ENCODE assay signal across 23 cellular contexts in the genomic region with DNA sequence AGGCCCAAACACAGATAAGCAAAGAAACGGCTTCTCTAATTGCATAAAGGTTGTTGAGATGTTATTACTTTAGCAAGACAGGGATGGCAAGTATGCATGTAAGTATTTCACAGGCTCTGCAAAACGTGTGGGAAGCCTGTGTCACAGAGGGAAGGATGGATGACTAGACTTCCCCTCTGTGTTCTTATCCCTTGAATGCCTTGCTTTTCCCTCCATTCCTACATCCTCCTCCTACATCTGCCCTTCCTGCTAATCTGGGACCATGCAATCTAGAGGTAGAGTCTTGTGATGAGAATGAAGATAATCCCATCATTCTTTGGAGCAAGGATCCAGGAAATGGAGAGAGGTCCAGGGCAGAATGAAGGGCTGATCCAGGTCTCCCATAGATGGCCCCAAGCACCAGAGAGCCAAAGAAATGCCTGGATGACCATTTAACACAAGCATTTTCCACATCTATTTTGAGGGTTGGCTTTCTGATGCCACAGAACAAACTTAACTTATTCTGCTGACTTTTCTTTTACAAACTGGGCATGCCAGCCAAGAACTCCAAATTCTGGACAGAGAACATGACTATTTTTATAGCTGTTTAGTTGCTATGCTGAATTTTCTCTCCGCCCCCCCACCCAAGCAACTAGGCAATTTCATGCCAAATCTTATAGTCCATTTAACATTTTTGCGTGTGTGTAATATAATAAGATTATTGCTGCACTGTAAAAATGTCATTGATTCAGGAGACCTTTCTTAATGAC. TPM values are rescaled to one million over a fixed set of nuclear protein-coding genes. Genes with fewer than 3 reads are reported as not detected.
DNase-seq lines count a peak whose midpoint lies in the region; ATAC-seq and TF ChIP-seq lines count a peak whose summit lies in the region.
"Had no signal": no experiment of that assay in that cellular context is flagged by ENCODE, and none has a peak within 500 bp of the region (broad histone marks: within the 10 kb centered on the region; RNA-seq: fewer than 3 reads in every experiment).

No MANE protein-coding gene starts in this region.

- peak overlapping the region in 7 of 10 donors; percentile 22 to 99 (median 61) for H3K27ac ChIP-seq in heart right ventricle
- H3K27ac ChIP-seq in esophagus muscularis mucosa (replicated peaks in 1 of 4), result peak overlapping the region; percentile 44 to 63 (median 52)
- H3K27ac ChIP-seq in psoas muscle, result peak overlapping the region; percentile 54
- no peak overlapping the region for H3K27ac ChIP-seq in hepatocyte
- H3K27ac ChIP-seq: Peyer's patch, WERI-Rb-1 had no signal

- H3K4me1 ChIP-seq in heart right ventricle, result peaks cover 17 to 99% (median 86%) of the 10 kb centered on the region in 9 donors
- H3K4me1 ChIP-seq in esophagus muscularis mucosa, result peaks cover 57 to 77% (median 66%) of the 10 kb centered on the region in 4 donors
- peaks cover 64% of the 10 kb centered on the region for H3K4me1 ChIP-seq in psoas muscle
- peaks cover 6% of the 10 kb centered on the region for H3K4me1 ChIP-seq in hepatocyte (ENCODE audit: insufficient read depth)
- H3K4me1 ChIP-seq: Peyer's patch had no signal

- H4K20me1 ChIP-seq in hepatocyte (ENCODE audit: insufficient read depth, poor library complexity, severe bottlenecking), result peaks cover 8% of the 10 kb centered on the region

- TF ChIP-seq CTCF in heart right ventricle (IDR thresholded peaks at IDR 0.05) (no peak), esophagus muscularis mucosa (IDR thresholded peaks at IDR 0.05) (no peak), psoas muscle (IDR thresholded peaks at IDR 0.05) (no peak), hepatocyte (IDR thresholded peaks at IDR 0.05; ENCODE audit: poor library complexity) (no peak)

- no peak overlapping the region for H2AFZ ChIP-seq in hepatocyte

- no peak for TF ChIP-seq POLR2A in esophagus muscularis mucosa (IDR thresholded peaks at IDR 0.05; ENCODE audit: low read depth)

- H3K27me3 ChIP-seq in heart right ventricle (no peaks in the 10 kb centered on the region), esophagus muscularis mucosa (no peaks in the 10 kb centered on the region), psoas muscle (ENCODE audit: insufficient read depth in 3 of 3, low read length in 2 of 3) (no peaks in the 10 kb centered on the region), hepatocyte (no peaks in the 10 kb centered on the region)
- H3K27me3 ChIP-seq: Peyer's patch had no signal

- H3K4me3 ChIP-seq in heart right ventricle (no peak overlapping the region), esophagus muscularis mucosa (no peak overlapping the region), psoas muscle (no peak overlapping the region), hepatocyte (no peak overlapping the region)
- H3K4me3 ChIP-seq: Peyer's patch had no signal

- TF ChIP-seq EP300 in esophagus muscularis mucosa (IDR thresholded peaks at IDR 0.05), result no peak

- H3K4me2 ChIP-seq in hepatocyte, result no peak overlapping the region

- intact Hi-C loops in heart right ventricle (cut with DNase I), result no loop called here
- intact Hi-C loops in Right ventricle myocardium superior (cut with DNase I), result no loop called here
- intact Hi-C loops in esophagus muscularis mucosa (cut with DNase I), result no loop called here
- intact Hi-C loops in psoas muscle (cut with DNase I), result loop anchor here in 1 of 2 donors (5.0 kb wide), 1 partner anchor 36 kb away; no protein-coding TSS in a partner anchor

- peaks cover 69% of the 10 kb centered on the region for H3K79me2 ChIP-seq in hepatocyte

- peaks cover 0 to 32% (median 0%) of the 10 kb centered on the region in 9 donors for H3K36me3 ChIP-seq in heart right ventricle
- peaks cover 0 to 3% (median under 1%) of the 10 kb centered on the region in 4 donors for H3K36me3 ChIP-seq in esophagus muscularis mucosa
- no peaks in the 10 kb centered on the region for H3K36me3 ChIP-seq in psoas muscle (ENCODE audit: insufficient read depth in 1 of 2, low read depth in 1 of 2)
- no peaks in the 10 kb centered on the region for H3K36me3 ChIP-seq in hepatocyte (replicated peaks; ENCODE audit: insufficient read depth, low read depth)
- H3K36me3 ChIP-seq: Peyer's patch, WERI-Rb-1 had no signal

- no peaks in the 10 kb centered on the region for H3K9me2 ChIP-seq in hepatocyte (replicated peaks; ENCODE audit: insufficient read depth)

- DNase-seq in heart right ventricle (no peak), Right ventricle myocardium superior (no peak), esophagus muscularis mucosa (ENCODE audit: extremely low spot score) (no peak), psoas muscle (no peak), NCI-H345 (lab: John Stamatoyannopoulos, UW) (no peak), NCI-H2107 treated with DMSO at 0.1 percent for 48 hours (lab: John Stamatoyannopoulos, UW; ENCODE audit: unreplicated experiment) (no peak), NCI-H446 (lab: John Stamatoyannopoulos, UW) (no peak), hepatocyte (ENCODE audit: low spot score) (no peak)
- DNase-seq: 8988T; activated CD4-positive, alpha-beta T cell treated with anti-CD3 and anti-CD28 coated beads for 48 hours; activated T-cell treated with anti-CD3 and anti-CD28 coated beads, Interleukin-2, amount 50 U/mL, for 24 hours; CD4-positive, CD25-positive, alpha-beta regulatory T cell; effector memory CD4-positive, alpha-beta T cell; MV-4-11; naive thymus-derived CD8-positive, alpha-beta T cell; NCI-H1694; nucleus accumbens; Peyer's patch; retina; stimulated activated CD4-positive, alpha-beta T cell treated with anti-CD3 and anti-CD28 coated beads, Interleukin-2, amount 100 ng/mL, for 48 hours; T1000; WERI-Rb-1 had no signal

- H3K9me3 ChIP-seq in heart right ventricle, result no peaks in the 10 kb centered on the region
- no peaks in the 10 kb centered on the region for H3K9me3 ChIP-seq in esophagus muscularis mucosa
- H3K9me3 ChIP-seq in psoas muscle, result no peaks in the 10 kb centered on the region
- H3K9me3 ChIP-seq in hepatocyte (ENCODE audit: low read depth), result no peaks in the 10 kb centered on the region
- H3K9me3 ChIP-seq: Peyer's patch had no signal

- 49 to 55% methylated on average over 4 of the region's 4 CpGs for WGBS in heart right ventricle, 2 donors
- 50% methylated on average over 4 of the region's 4 CpGs for WGBS in esophagus muscularis mucosa
- WGBS in psoas muscle, 3 donors, result 49 to 66% (median 52%) methylated on average over 4 of the region's 4 CpGs
- 79% methylated on average over 4 of the region's 4 CpGs for WGBS in hepatocyte (ENCODE audit: low lambda C conversion rate, missing lambda C conversion rate)

- ATAC-seq in heart right ventricle (no peak), Right ventricle myocardium superior (ENCODE audit: poor library complexity) (no peak), psoas muscle (no peak)
- ATAC-seq: esophagus mucosa; naive thymus-derived CD8-positive, alpha-beta T cell had no signal

RNA-seq across cellular contexts. Expression of a gene that starts 48.1 kb away (rescaled TPM):
- total RNA-seq in heart right ventricle, result 100 to 1,000 TPM; 132 to 229 (median 167) TPM
- 10 to 100 TPM; 45.3 to 56.0 TPM for polyA plus RNA-seq in heart right ventricle
- 159 TPM for total RNA-seq in Right ventricle myocardium superior
- 10 to 100 TPM; 36.5 to 64.4 (median 54.1) TPM for total RNA-seq in esophagus muscularis mucosa
- total RNA-seq in psoas muscle, result 10 to 100 TPM; 29.1 to 54.8 (median 42.9) TPM
- polyA plus RNA-seq in psoas muscle, result 10 to 100 TPM; 10.9 to 31.2 (median 11.4) TPM
- total RNA-seq in hepatocyte, result 44.5 and 46.9 TPM in 2 replicates
- 32.2 and 35.3 TPM in 2 replicates for polyA plus RNA-seq in hepatocyte
- total RNA-seq: CD4-positive, CD25-positive, alpha-beta regulatory T cell had no signal
- polyA plus RNA-seq: naive thymus-derived CD8-positive, alpha-beta T cell had no signal
